ENCODE assay signal across 12 cellular contexts in genomic region chr6:108875161-108875555, GRCh38. TPM values are rescaled to one million over a fixed set of nuclear protein-coding genes. Genes with fewer than 3 reads are reported as not detected.
DNase-seq lines count a peak whose midpoint lies in the region; ATAC-seq and FAIRE-seq lines count a peak whose summit lies in the region.
"Had no signal": no experiment of that assay in that cellular context is flagged by ENCODE, and none has a peak within 500 bp of the region (broad histone marks: within the 10 kb centered on the region; RNA-seq: fewer than 3 reads in every experiment).

No MANE protein-coding gene starts in this region.

- peaks cover 42% of the 10 kb centered on the region for H3K4me1 Mint-ChIP-seq in activated CD4-positive, alpha-beta T cell treated with anti-CD3 and anti-CD28 coated beads for 36 hours
- peaks cover 30% of the 10 kb centered on the region for H3K4me1 Mint-ChIP-seq in activated naive CD8-positive, alpha-beta T cell treated with anti-CD3 and anti-CD28 coated beads for 36 hours

- no peaks in the 10 kb centered on the region for H3K27me3 ChIP-seq in subcutaneous abdominal adipose tissue (ENCODE audit: control insufficient read depth in 5 of 5, insufficient read depth in 4 of 5, low read length in 5 of 5)

- peaks cover 48% of the 10 kb centered on the region for H3K36me3 Mint-ChIP-seq in activated CD4-positive, alpha-beta T cell treated with anti-CD3 and anti-CD28 coated beads for 36 hours (ENCODE audit: low read depth)
- H3K36me3 Mint-ChIP-seq in activated naive CD8-positive, alpha-beta T cell treated with anti-CD3 and anti-CD28 coated beads for 36 hours, result peaks cover 40% of the 10 kb centered on the region

- no peak overlapping the region for H3K4me3 Mint-ChIP-seq in activated CD4-positive, alpha-beta T cell treated with anti-CD3 and anti-CD28 coated beads for 36 hours
- H3K4me3 Mint-ChIP-seq in activated naive CD8-positive, alpha-beta T cell treated with anti-CD3 and anti-CD28 coated beads for 36 hours, result no peak overlapping the region

- H3K27me3 Mint-ChIP-seq in activated CD4-positive, alpha-beta T cell treated with anti-CD3 and anti-CD28 coated beads for 36 hours, result peaks cover 9% of the 10 kb centered on the region
- no peaks in the 10 kb centered on the region for H3K27me3 Mint-ChIP-seq in activated naive CD8-positive, alpha-beta T cell treated with anti-CD3 and anti-CD28 coated beads for 36 hours

- peaks cover 6 to 65% (median 57%) of the 10 kb centered on the region in 5 donors for H3K4me1 ChIP-seq in subcutaneous abdominal adipose tissue (ENCODE audit: control insufficient read depth in 5 of 5, insufficient read depth in 5 of 5, low read length in 5 of 5)

- peak overlapping the region; percentile 64 for H3K27ac Mint-ChIP-seq in activated CD4-positive, alpha-beta T cell treated with anti-CD3 and anti-CD28 coated beads for 36 hours
- H3K27ac Mint-ChIP-seq in activated naive CD8-positive, alpha-beta T cell treated with anti-CD3 and anti-CD28 coated beads for 36 hours, result peak overlapping the region; percentile 26

- peaks cover 0 to 12% (median 2%) of the 10 kb centered on the region in 5 donors for H3K36me3 ChIP-seq in subcutaneous abdominal adipose tissue (ENCODE audit: control insufficient read depth in 5 of 5, insufficient read depth in 5 of 5, low read length in 5 of 5)

- peak overlapping the region in 1 of 5 donors; percentile 14 for H3K9ac ChIP-seq in subcutaneous abdominal adipose tissue (ENCODE audit: low read length in 5 of 5)

- H3K4me3 ChIP-seq in subcutaneous abdominal adipose tissue (ENCODE audit: low read depth in 1 of 5, low read length in 5 of 5), result no peak overlapping the region
- H3K4me3 ChIP-seq: lung had no signal

- ATAC-seq in activated CD4-positive, alpha-beta T cell treated with anti-CD3 and anti-CD28 coated beads for 36 hours, result peak; percentile 40
- ATAC-seq in HG02973 (IDR thresholded peaks at IDR 0.05; ENCODE audit: unreplicated experiment) (peak; percentile 25), HG03108 (IDR thresholded peaks at IDR 0.05; ENCODE audit: unreplicated experiment) (no peak)

- H3K9me3 ChIP-seq in subcutaneous abdominal adipose tissue (ENCODE audit: control insufficient read depth in 5 of 5, low read length in 5 of 5), result no peaks in the 10 kb centered on the region

- CTCF ChIA-PET in activated CD4-positive, alpha-beta T cell treated with anti-CD3 and anti-CD28 coated beads for 36 hours (lab: Charles Lee), result interaction anchor here (0.6 to 1.8 kb wide), 6 partner anchors 8 to 245 kb away, joined by 3 to 6 read pairs (median 4); no protein-coding TSS in a partner anchor

- intact Hi-C loops in activated CD4-positive, alpha-beta T cell treated with anti-CD3 and anti-CD28 coated beads for 36 hours (cut with DNase I, micrococcal nuclease), result loop anchor here (1.0 to 10.0 kb wide), 4 partner anchors 8 to 1050 kb away; partner anchors contain the start of gene SCML4 (in 1 of the 2)

- no peak for FAIRE-seq in urothelium cell line (lab: Jason Lieb, UNC)
- FAIRE-seq: TTC549 had no signal

- no peaks in the 10 kb centered on the region for H3K9me3 Mint-ChIP-seq in activated CD4-positive, alpha-beta T cell treated with anti-CD3 and anti-CD28 coated beads for 36 hours (ENCODE audit: low read depth)
- peaks cover 3% of the 10 kb centered on the region for H3K9me3 Mint-ChIP-seq in activated naive CD8-positive, alpha-beta T cell treated with anti-CD3 and anti-CD28 coated beads for 36 hours

- POLR2A ChIA-PET in activated CD4-positive, alpha-beta T cell treated with anti-CD3 and anti-CD28 coated beads for 36 hours (lab: Charles Lee), result interaction anchor here (0.6 to 1.4 kb wide), 3 partner anchors 8 to 567 kb away, joined by 4 to 17 read pairs (median 6); no protein-coding TSS in a partner anchor

- no peak for DNase-seq in activated CD4-positive, alpha-beta T cell treated with anti-CD3 and anti-CD28 coated beads for 36 hours
- DNase-seq in activated CD4-positive, alpha-beta T cell treated with anti-CD3 and anti-CD28 coated beads for 48 hours, result no peak
- peak; percentile 4 for DNase-seq in activated naive CD8-positive, alpha-beta T cell treated with anti-CD3 and anti-CD28 coated beads for 36 hours
- DNase-seq in urothelium cell line (ENCODE audit: low spot score) (no peak), nucleus accumbens (lab: John Stamatoyannopoulos, UW) (no peak)
- DNase-seq: ACHN, NCI-H1417 treated with DMSO at 0.1 percent for 48 hours had no signal

- H3K27ac ChIP-seq in subcutaneous abdominal adipose tissue (ENCODE audit: low read depth, low read length), result peak overlapping the region; percentile 85

RNA-seq across cellular contexts. Expression of gene ARMC2, which starts 26.9 kb away (rescaled TPM):
- total RNA-seq in activated CD4-positive, alpha-beta T cell treated with anti-CD3 and anti-CD28 coated beads for 36 hours, result 1 to 10 TPM; 3.9 to 5.2 TPM
- 1 to 10 TPM; 3.4 to 3.5 TPM for total RNA-seq in activated naive CD8-positive, alpha-beta T cell treated with anti-CD3 and anti-CD28 coated beads for 36 hours
